Comparison of ENCODE assay signal across 1 cellular context in the genomic region with DNA sequence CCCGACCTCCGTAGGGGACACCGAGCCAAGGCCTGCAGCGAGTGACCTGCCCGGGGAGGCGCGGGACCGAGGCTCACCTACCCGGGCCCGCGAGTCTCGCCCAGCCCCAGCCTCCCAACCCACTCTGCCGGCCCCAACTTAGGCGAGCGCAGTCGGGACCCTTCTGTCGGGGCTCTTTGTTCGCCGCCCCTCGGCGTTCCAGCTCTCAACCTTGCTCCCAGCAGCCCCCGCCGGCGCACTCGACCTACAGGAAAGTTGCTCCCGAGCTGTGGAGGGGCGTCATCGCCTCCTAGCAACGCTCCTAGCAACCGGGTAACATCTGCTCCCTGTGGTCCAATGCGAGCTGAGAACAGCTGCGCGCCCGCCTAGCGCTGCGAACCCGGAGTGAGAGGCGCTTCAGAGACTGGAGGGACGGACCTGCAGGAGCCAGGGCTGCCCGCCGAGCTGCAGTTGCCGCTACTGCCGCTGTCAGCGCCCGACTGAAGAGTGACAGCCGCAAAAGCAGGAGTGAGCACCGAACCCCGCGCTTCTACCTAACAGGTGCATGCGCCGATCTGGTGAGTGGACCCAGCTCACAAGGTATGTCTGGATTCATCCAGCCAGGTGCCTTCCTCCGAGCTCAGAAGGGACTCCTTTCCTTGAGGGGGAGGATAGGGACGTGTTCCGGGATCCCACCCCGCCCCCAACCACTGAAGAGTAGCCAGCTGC.
TF ChIP-seq lines count a peak whose summit lies in the region.

No MANE protein-coding gene starts in this region.

TF ChIP-seq in HEK293, 187 proteins besides CTCF, POLR2A, EP300 and RAD21 (continued from another document):
- TF ChIP-seq, protein P1, sequence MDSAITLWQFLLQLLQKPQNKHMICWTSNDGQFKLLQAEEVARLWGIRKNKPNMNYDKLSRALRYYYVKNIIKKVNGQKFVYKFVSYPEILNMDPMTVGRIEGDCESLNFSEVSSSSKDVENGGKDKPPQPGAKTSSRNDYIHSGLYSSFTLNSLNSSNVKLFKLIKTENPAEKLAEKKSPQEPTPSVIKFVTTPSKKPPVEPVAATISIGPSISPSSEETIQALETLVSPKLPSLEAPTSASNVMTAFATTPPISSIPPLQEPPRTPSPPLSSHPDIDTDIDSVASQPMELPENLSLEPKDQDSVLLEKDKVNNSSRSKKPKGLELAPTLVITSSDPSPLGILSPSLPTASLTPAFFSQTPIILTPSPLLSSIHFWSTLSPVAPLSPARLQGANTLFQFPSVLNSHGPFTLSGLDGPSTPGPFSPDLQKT (IDR thresholded peaks at IDR 0.05; ENCODE audit: borderline replicate concordance, low read depth, low read length): no peak
- TF ChIP-seq ZNF571 (tag by site-specific recombination; IDR thresholded peaks at IDR 0.05): no peak
- no peak for TF ChIP-seq ZNF621 (tag by site-specific recombination; IDR thresholded peaks at IDR 0.05)
- no peak for TF ChIP-seq ZNF248 (tag by site-specific recombination; IDR thresholded peaks at IDR 0.05)
- no peak for TF ChIP-seq ZNF555 (tag by site-specific recombination; conservative IDR thresholded peaks at IDR 0.05)
- no peak for TF ChIP-seq BCL11A (tag by site-specific recombination; IDR thresholded peaks at IDR 0.05; ENCODE audit: low read depth)
- no peak for TF ChIP-seq ZNF184 (tag by site-specific recombination; IDR thresholded peaks at IDR 0.05)
- TF ChIP-seq MYNN (tag by site-specific recombination; IDR thresholded peaks at IDR 0.05; ENCODE audit: borderline replicate concordance): peak; percentile 92
